21 cellular contexts compared by ENCODE assay signal in genomic region chr5:35153375-35153932, GRCh38.
"Had no signal": no experiment of that assay in that cellular context is flagged by ENCODE, and none has a peak within 500 bp of the region (broad histone marks: within the 10 kb centered on the region; RNA-seq: fewer than 3 reads in every experiment).

No MANE protein-coding gene starts in this region.

- H3K36me3 Mint-ChIP-seq: activated naive CD4-positive, alpha-beta T cell treated with anti-CD3 and anti-CD28 coated beads, Interleukin-2, amount 10 ng/mL, durations not matched to agents 7 days and 5 days; neural progenitor cell had no signal

- H3K9ac ChIP-seq: neural progenitor cell had no signal

- H3K4me1 Mint-ChIP-seq: activated CD4-positive, alpha-beta T cell treated with anti-CD3 and anti-CD28 coated beads, Interleukin-2, amount 10 ng/mL, durations not matched to agents 24 days and 14 days; activated naive CD4-positive, alpha-beta T cell treated with anti-CD3 and anti-CD28 coated beads, Interleukin-2, amount 10 ng/mL, durations not matched to agents 7 days and 5 days; activated naive CD8-positive, alpha-beta T cell treated with anti-CD3 and anti-CD28 coated beads, Interleukin-2, amount 50 U/mL, for 24 hours; neural progenitor cell had no signal

- FAIRE-seq: endometrium, kidney had no signal

- H3K4me2 ChIP-seq: neural progenitor cell had no signal

- H3K36me3 ChIP-seq: left lung, neural progenitor cell, prostate gland, right atrium auricular region, tibial artery, vagina had no signal

- H3K4me3 Mint-ChIP-seq: activated CD4-positive, alpha-beta T cell treated with anti-CD3 and anti-CD28 coated beads, Interleukin-2, amount 10 ng/mL, durations not matched to agents 24 days and 14 days; activated CD8-positive, alpha-beta T cell treated with anti-CD3 and anti-CD28 coated beads for 36 hours; activated naive CD4-positive, alpha-beta T cell treated with anti-CD3 and anti-CD28 coated beads, Interleukin-2, amount 10 ng/mL, durations not matched to agents 7 days and 5 days; activated naive CD8-positive, alpha-beta T cell treated with anti-CD3 and anti-CD28 coated beads, Interleukin-2, amount 50 U/mL, for 24 hours; activated T-cell treated with anti-CD3 and anti-CD28 coated beads, Interleukin-2, amount 50 U/mL, for 4 hours; neural progenitor cell had no signal

- H3K4me3 ChIP-seq: left lung, neural progenitor cell, prostate gland, right atrium auricular region, tibial artery, vagina had no signal

- H3K4me1 ChIP-seq: left lung, neural progenitor cell, prostate gland had no signal

- H3K9me3 ChIP-seq: left lung, prostate gland, right atrium auricular region, tibial artery, vagina had no signal

- H3K9me3 Mint-ChIP-seq: activated CD4-positive, alpha-beta T cell treated with anti-CD3 and anti-CD28 coated beads, Interleukin-2, amount 10 ng/mL, durations not matched to agents 24 days and 14 days; activated CD8-positive, alpha-beta T cell treated with anti-CD3 and anti-CD28 coated beads for 36 hours; activated naive CD4-positive, alpha-beta T cell treated with anti-CD3 and anti-CD28 coated beads, Interleukin-2, amount 10 ng/mL, durations not matched to agents 7 days and 5 days; activated naive CD8-positive, alpha-beta T cell treated with anti-CD3 and anti-CD28 coated beads, Interleukin-2, amount 50 U/mL, for 24 hours; activated T-cell treated with anti-CD3 and anti-CD28 coated beads, Interleukin-2, amount 50 U/mL, for 4 hours; neural progenitor cell had no signal

- H3K27me3 ChIP-seq: left lung, neural progenitor cell, right atrium auricular region, tibial artery, vagina had no signal

- DNase-seq: activated CD4-positive, alpha-beta T cell treated with anti-CD3 and anti-CD28 coated beads, Interleukin-2, amount 10 ng/mL, durations not matched to agents 24 days and 14 days; activated CD4-positive, CD25-positive, alpha-beta regulatory T cell; activated CD8-positive, alpha-beta T cell treated with anti-CD3 and anti-CD28 coated beads for 36 hours; activated naive CD4-positive, alpha-beta T cell treated with anti-CD3 and anti-CD28 coated beads, Interleukin-2, amount 10 ng/mL, durations not matched to agents 7 days and 5 days; activated naive CD8-positive, alpha-beta T cell treated with anti-CD3 and anti-CD28 coated beads, Interleukin-2, amount 50 U/mL, for 24 hours; activated T-cell treated with anti-CD3 and anti-CD28 coated beads, Interleukin-2, amount 50 U/mL, for 4 hours; aorta; cortex of kidney; erythroblast; foreskin melanocyte; kidney; left lung; stimulated activated CD4-positive, alpha-beta T cell treated with anti-CD3 and anti-CD28 coated beads, Interleukin-2, amount 100 ng/mL, for 24 hours; stimulated activated naive CD4-positive, alpha-beta T cell treated with Interleukin-2 at 50 U/mL for 16 hours; T1000; tibial artery had no signal

- H2AFZ ChIP-seq: neural progenitor cell had no signal

- H3K27ac ChIP-seq: left lung, neural progenitor cell, prostate gland, right atrium auricular region, tibial artery, vagina had no signal

- H3K27ac Mint-ChIP-seq: activated CD4-positive, alpha-beta T cell treated with anti-CD3 and anti-CD28 coated beads, Interleukin-2, amount 10 ng/mL, durations not matched to agents 24 days and 14 days; activated CD8-positive, alpha-beta T cell treated with anti-CD3 and anti-CD28 coated beads for 36 hours; activated naive CD4-positive, alpha-beta T cell treated with anti-CD3 and anti-CD28 coated beads, Interleukin-2, amount 10 ng/mL, durations not matched to agents 7 days and 5 days; activated naive CD8-positive, alpha-beta T cell treated with anti-CD3 and anti-CD28 coated beads, Interleukin-2, amount 50 U/mL, for 24 hours; neural progenitor cell had no signal

- ATAC-seq: activated CD8-positive, alpha-beta T cell treated with anti-CD3 and anti-CD28 coated beads for 36 hours; activated naive CD8-positive, alpha-beta T cell treated with anti-CD3 and anti-CD28 coated beads, Interleukin-2, amount 50 U/mL, for 24 hours; activated T-cell treated with anti-CD3 and anti-CD28 coated beads, Interleukin-2, amount 50 U/mL, for 4 hours; left lung had no signal
